In the genomic region with DNA sequence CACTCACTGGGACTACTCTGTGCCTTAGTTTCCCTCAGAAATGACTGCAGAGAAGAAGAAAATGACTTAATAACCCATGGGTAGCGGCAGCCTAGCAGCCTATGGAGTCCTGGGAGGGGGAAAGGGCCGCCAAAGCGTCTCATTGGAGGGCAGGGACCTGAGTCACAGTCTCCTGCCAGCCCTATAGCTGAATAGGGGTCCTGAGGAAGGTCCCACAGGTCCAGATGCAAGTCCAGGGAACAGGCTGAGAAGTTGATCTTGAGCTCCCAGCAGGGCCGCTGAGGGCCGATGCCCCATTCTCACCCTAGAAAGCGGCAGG, we compare ENCODE assay signal across 8 cellular contexts. TPM values are rescaled to one million over a fixed set of nuclear protein-coding genes. Genes with fewer than 3 reads are reported as not detected.
DNase-seq lines count a peak whose midpoint lies in the region; ATAC-seq and TF ChIP-seq lines count a peak whose summit lies in the region.

No MANE protein-coding gene starts in this region.

- intact Hi-C loops in left ventricle myocardium inferior (cut with micrococcal nuclease): no loop called here
- intact Hi-C loops in left cardiac atrium (cut with DNase I): no loop called here
- intact Hi-C loops in body of pancreas (cut with DNase I): no loop called here
- intact Hi-C loops in uterus (cut with DNase I; ENCODE audit: low total_unique reads): no loop called here

- no peak for TF ChIP-seq POLR2A in body of pancreas (IDR thresholded peaks at IDR 0.05)
- no peak for TF ChIP-seq POLR2A in uterus (IDR thresholded peaks at IDR 0.05)

- no peak for DNase-seq in left ventricle myocardium inferior
- DNase-seq in left cardiac atrium: no peak
- DNase-seq in body of pancreas: no peak
- DNase-seq in mesenchymal stem cell: peak; percentile 64
- DNase-seq in uterus: no peak
- DNase-seq in stimulated activated naive CD4-positive, alpha-beta T cell treated with Interleukin-2 at 50 U/mL for 16 hours (lab: John Stamatoyannopoulos, UW): no peak
- DNase-seq in WERI-Rb-1: no peak

- peaks cover 94% of the 10 kb centered on the region for H3K4me1 ChIP-seq in left ventricle myocardium inferior
- peaks cover 55% of the 10 kb centered on the region for H3K4me1 ChIP-seq in body of pancreas
- H3K4me1 ChIP-seq in mesenchymal stem cell (ENCODE audit: control insufficient read depth, insufficient read depth, low read depth, low read length): peaks cover 52% of the 10 kb centered on the region
- H3K4me1 ChIP-seq in uterus: peaks cover 16 to 39% of the 10 kb centered on the region in 2 donors

- peak overlapping the region; percentile 44 to 96 for H3K18ac ChIP-seq in mesenchymal stem cell (ENCODE audit: low read depth in 1 of 2, low read length in 2 of 2)

- peak overlapping the region; percentile 99 for H3K27ac ChIP-seq in left ventricle myocardium inferior (replicated peaks)
- H3K27ac ChIP-seq in body of pancreas: peak overlapping the region; percentile 81 to 95 (median 94)
- peak overlapping the region; percentile 89 for H3K27ac ChIP-seq in mesenchymal stem cell (ENCODE audit: low read length, poor library complexity, severe bottlenecking)
- peak overlapping the region; percentile 98 to 99 for H3K27ac ChIP-seq in uterus
- no peak overlapping the region for H3K27ac ChIP-seq in WERI-Rb-1

- H2BK120ac ChIP-seq in mesenchymal stem cell (ENCODE audit: low read depth, low read length): no peak overlapping the region

- H4K8ac ChIP-seq in mesenchymal stem cell (ENCODE audit: low read length): peak overlapping the region; percentile 83

- WGBS in body of pancreas, 2 donors: 72 to 84% methylated on average over 3 to 6 of the region's 6 CpGs
- WGBS in mesenchymal stem cell: 50% methylated on average over 6 of the region's 6 CpGs

- peak overlapping the region; percentile 12 to 77 for H3K4ac ChIP-seq in mesenchymal stem cell (ENCODE audit: low read depth in 1 of 2, low read length in 2 of 2)

- peak overlapping the region; percentile 94 for H3K9ac ChIP-seq in mesenchymal stem cell (ENCODE audit: low read length)

- peak overlapping the region; percentile 62 for H3K4me2 ChIP-seq in mesenchymal stem cell (ENCODE audit: low read length, poor library complexity, severe bottlenecking)

- H3K9me3 ChIP-seq in left ventricle myocardium inferior (replicated peaks): no peaks in the 10 kb centered on the region
- H3K9me3 ChIP-seq in body of pancreas: no peaks in the 10 kb centered on the region
- no peaks in the 10 kb centered on the region for H3K9me3 ChIP-seq in mesenchymal stem cell (ENCODE audit: control insufficient read depth, low read length)
- no peaks in the 10 kb centered on the region for H3K9me3 ChIP-seq in uterus
- no peaks in the 10 kb centered on the region for H3K9me3 ChIP-seq in WERI-Rb-1 (ENCODE audit: severe bottlenecking)

- no peaks in the 10 kb centered on the region for H3K36me3 ChIP-seq in left ventricle myocardium inferior
- H3K36me3 ChIP-seq in body of pancreas (replicated peaks in 1 of 2; ENCODE audit: insufficient read depth in 1 of 2, low read depth in 2 of 2): no peaks in the 10 kb centered on the region
- H3K36me3 ChIP-seq in mesenchymal stem cell (ENCODE audit: control insufficient read depth in 1 of 2, insufficient read depth in 2 of 2, low read depth in 1 of 2, low read length in 2 of 2): peaks cover 12 to 22% of the 10 kb centered on the region in 2 experiments
- no peaks in the 10 kb centered on the region for H3K36me3 ChIP-seq in uterus
- H3K36me3 ChIP-seq in WERI-Rb-1: 0 out of 2 replicates have a peak, but pooled peaks cover 4% of the 10 kb centered on the region

- H3K23ac ChIP-seq in mesenchymal stem cell (ENCODE audit: low read length in 2 of 2): peak overlapping the region; percentile 14 to 16

- ATAC-seq in left cardiac atrium (no peak), body of pancreas (no peak), GM18867 (IDR thresholded peaks at IDR 0.05; ENCODE audit: unreplicated experiment) (no peak)

- no peak overlapping the region for H2BK15ac ChIP-seq in mesenchymal stem cell (ENCODE audit: low read depth, poor library complexity, severe bottlenecking)

- peak overlapping the region in 1 of 2 experiments; percentile 82 for H3K14ac ChIP-seq in mesenchymal stem cell (ENCODE audit: low read length in 2 of 2)

- peak overlapping the region; percentile 31 for H2AK5ac ChIP-seq in mesenchymal stem cell (ENCODE audit: low read length, severe bottlenecking)

- TF ChIP-seq CTCF in left ventricle myocardium inferior (IDR thresholded peaks at IDR 0.05; ENCODE audit: borderline replicate concordance) (no peak), body of pancreas (IDR thresholded peaks at IDR 0.05) (no peak), uterus (IDR thresholded peaks at IDR 0.05) (no peak), WERI-Rb-1 (IDR thresholded peaks at IDR 0.05; ENCODE audit: low read depth, low read length) (no peak)

- H3K4me3 ChIP-seq in left ventricle myocardium inferior (peak overlapping the region; percentile 88), body of pancreas (no peak overlapping the region), mesenchymal stem cell (ENCODE audit: insufficient read depth in 1 of 2, low read depth in 1 of 2, low read length in 2 of 2) (peak overlapping the region; percentile 70 to 93), uterus (peak overlapping the region; percentile 79 to 84), WERI-Rb-1 (ENCODE audit: low read depth, low read length) (no peak overlapping the region)

- H2AFZ ChIP-seq in mesenchymal stem cell (ENCODE audit: low read depth, low read length): no peak overlapping the region

- no peak overlapping the region for H2BK5ac ChIP-seq in mesenchymal stem cell (ENCODE audit: low read depth, low read length, poor library complexity, severe bottlenecking)

- no peaks in the 10 kb centered on the region for H3K79me1 ChIP-seq in mesenchymal stem cell (replicated peaks; ENCODE audit: low read length, poor library complexity, severe bottlenecking)

- peak overlapping the region; percentile 1 to 67 for H2BK12ac ChIP-seq in mesenchymal stem cell (ENCODE audit: low read length in 2 of 2)

- H3K27me3 ChIP-seq in left ventricle myocardium inferior (ENCODE audit: low read depth): no peaks in the 10 kb centered on the region
- no peaks in the 10 kb centered on the region for H3K27me3 ChIP-seq in body of pancreas
- no peaks in the 10 kb centered on the region for H3K27me3 ChIP-seq in mesenchymal stem cell (ENCODE audit: control insufficient read depth in 1 of 2, insufficient read depth in 1 of 2, low read length in 2 of 2)
- no peaks in the 10 kb centered on the region for H3K27me3 ChIP-seq in uterus
- no peaks in the 10 kb centered on the region for H3K27me3 ChIP-seq in WERI-Rb-1 (ENCODE audit: insufficient read depth, low read depth, severe bottlenecking)

- peak overlapping the region; percentile 96 for H4K91ac ChIP-seq in mesenchymal stem cell (ENCODE audit: low read length)

RNA-seq across cellular contexts. Expression of a gene that starts 1.4 kb away (rescaled TPM):
- total RNA-seq in left ventricle myocardium inferior (47.1 TPM), left cardiac atrium (10 to 100 TPM; 41.6 to 58.0 TPM), body of pancreas (10 to 100 TPM; 26.2 to 26.7 TPM), uterus (100 to 1,000 TPM in 1 of 4 donors, 10 to 100 TPM in 3; 33.0 to 191 (median 42.5) TPM)
- polyA plus RNA-seq in mesenchymal stem cell (2013, experiment 1 of 2): 50.4 TPM
- 47.9 TPM for polyA plus RNA-seq in mesenchymal stem cell (2013, experiment 2 of 2)

RNA-seq across cellular contexts. Expression of a gene that starts 45.3 kb away (rescaled TPM):
- total RNA-seq in left ventricle myocardium inferior: 25.3 TPM
- total RNA-seq in left cardiac atrium: 10 to 100 TPM; 22.1 to 28.9 TPM
- total RNA-seq in body of pancreas: 10 to 100 TPM; 12.7 to 22.1 TPM
- polyA plus RNA-seq in mesenchymal stem cell (2013, experiment 1 of 2): 8.4 TPM
- 8.3 TPM for polyA plus RNA-seq in mesenchymal stem cell (2013, experiment 2 of 2)
- 10 to 100 TPM in 3 of 4 donors, 1 to 10 TPM in 1; 1.3 to 50.5 (median 15.4) TPM for total RNA-seq in uterus

RNA-seq across cellular contexts. Expression of a gene that starts 59.7 kb away (rescaled TPM):
- 34.8 TPM for total RNA-seq in left ventricle myocardium inferior
- total RNA-seq in left cardiac atrium: 10 to 100 TPM; 27.3 to 35.9 TPM
- total RNA-seq in body of pancreas: 10 to 100 TPM; 11.9 to 23.4 TPM
- polyA plus RNA-seq in mesenchymal stem cell (2013, experiment 1 of 2): 1.2 TPM
- polyA plus RNA-seq in mesenchymal stem cell (2013, experiment 2 of 2): 1.2 TPM
- total RNA-seq in uterus: 100 to 1,000 TPM in 1 of 4 donors, 10 to 100 TPM in 3; 13.5 to 105 (median 48.7) TPM

Comparison
In these comparisons a context has a peak if more than half of its experiments do, and no peak if none do; other contexts are left out.
1. H3K4me3 ChIP-seq: peak in left ventricle myocardium inferior (single experiment), mesenchymal stem cell (2 of 2) and uterus (2 of 2); none in body of pancreas (0 of 2) and WERI-Rb-1 (single experiment).